ENCODE assay signal across 14 cellular contexts in the genomic region with DNA sequence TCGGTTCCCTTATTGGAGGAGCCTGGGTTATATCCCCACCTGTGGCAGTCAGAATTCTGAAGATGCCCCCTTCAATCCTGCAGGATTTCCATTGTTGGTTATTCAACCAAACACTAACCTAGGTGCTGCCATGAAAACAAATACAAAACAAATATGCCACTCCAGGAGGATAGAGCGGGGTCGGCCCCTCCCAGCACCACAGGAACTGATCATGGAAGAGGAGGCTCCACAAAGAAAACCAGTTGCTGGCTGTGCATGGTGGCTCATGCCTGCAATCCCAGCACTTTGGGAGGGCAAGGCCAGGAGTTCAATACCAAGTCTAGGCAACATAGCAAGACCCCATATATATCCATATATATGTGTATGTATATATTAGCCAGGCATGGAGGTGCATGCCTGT.
DNase-seq lines count a peak whose midpoint lies in the region; ATAC-seq and TF ChIP-seq lines count a peak whose summit lies in the region.
"Had no signal": no experiment of that assay in that cellular context is flagged by ENCODE, and none has a peak within 500 bp of the region (broad histone marks: within the 10 kb centered on the region; RNA-seq: fewer than 3 reads in every experiment).

No MANE protein-coding gene starts in this region.

- H3K4me3 ChIP-seq in BLaER1 (no peak overlapping the region), coronary artery (no peak overlapping the region)

- TF ChIP-seq CTCF in coronary artery (IDR thresholded peaks at IDR 0.05): no peak

- no peaks in the 10 kb centered on the region for H3K36me3 ChIP-seq in BLaER1

- H3K4me1 ChIP-seq in BLaER1: peaks cover 46% of the 10 kb centered on the region

- no peak overlapping the region for H3K9ac ChIP-seq in BLaER1
- H3K9ac ChIP-seq: SK-N-SH had no signal

- DNase-seq in NCI-H2107 treated with DMSO at 0.1 percent for 48 hours (lab: John Stamatoyannopoulos, UW; ENCODE audit: unreplicated experiment) (peak; percentile 2), NCI-H2107 (lab: John Stamatoyannopoulos, UW) (no peak), NCI-H2029 treated with DMSO at 0.1 percent for 48 hours (lab: John Stamatoyannopoulos, UW) (peak; percentile 24), coronary artery (ENCODE audit: low spot score) (peak; percentile 57), iPS-NIHi7 (ENCODE audit: extremely low spot score) (no peak)
- DNase-seq in effector CD8-positive, alpha-beta T cell (lab: John Stamatoyannopoulos, UW): no peak
- DNase-seq: Karpas-422, NCI-H1105 treated with DMSO at 0.1 percent for 48 hours, NCI-H510A, SK-N-SH, SW 1271 had no signal

- peak overlapping the region; percentile 65 for H3K4me2 ChIP-seq in BLaER1
- H3K4me2 ChIP-seq: SK-N-SH had no signal

- H3K27me3 ChIP-seq in BLaER1: no peaks in the 10 kb centered on the region

- no peak for ATAC-seq in HG02973 (IDR thresholded peaks at IDR 0.05; ENCODE audit: unreplicated experiment)

- H3K27ac ChIP-seq in BLaER1 (peak overlapping the region; percentile 40; the same call in 1 of the 2 replicates), coronary artery (no peak overlapping the region)
- H3K27ac ChIP-seq: 22Rv1 had no signal

- H3K9me3 ChIP-seq in BLaER1: peaks cover 8% of the 10 kb centered on the region; the same call in 1 of the 2 replicates
- H3K9me3 ChIP-seq: SK-N-SH had no signal

- no peaks in the 10 kb centered on the region for H4K20me1 ChIP-seq in BLaER1

Comparison
In these comparisons a context has a peak if more than half of its experiments do, and no peak if none do; other contexts are left out.
1. DNase-seq: peak in NCI-H2107 treated with DMSO at 0.1 percent for 48 hours (single experiment), NCI-H2029 treated with DMSO at 0.1 percent for 48 hours (single experiment) and coronary artery (single experiment); none in NCI-H2107 (single experiment), iPS-NIHi7 (single experiment) and effector CD8-positive, alpha-beta T cell (single experiment).